Comparison of ENCODE assay signal across 10 cellular contexts in the genomic region with DNA sequence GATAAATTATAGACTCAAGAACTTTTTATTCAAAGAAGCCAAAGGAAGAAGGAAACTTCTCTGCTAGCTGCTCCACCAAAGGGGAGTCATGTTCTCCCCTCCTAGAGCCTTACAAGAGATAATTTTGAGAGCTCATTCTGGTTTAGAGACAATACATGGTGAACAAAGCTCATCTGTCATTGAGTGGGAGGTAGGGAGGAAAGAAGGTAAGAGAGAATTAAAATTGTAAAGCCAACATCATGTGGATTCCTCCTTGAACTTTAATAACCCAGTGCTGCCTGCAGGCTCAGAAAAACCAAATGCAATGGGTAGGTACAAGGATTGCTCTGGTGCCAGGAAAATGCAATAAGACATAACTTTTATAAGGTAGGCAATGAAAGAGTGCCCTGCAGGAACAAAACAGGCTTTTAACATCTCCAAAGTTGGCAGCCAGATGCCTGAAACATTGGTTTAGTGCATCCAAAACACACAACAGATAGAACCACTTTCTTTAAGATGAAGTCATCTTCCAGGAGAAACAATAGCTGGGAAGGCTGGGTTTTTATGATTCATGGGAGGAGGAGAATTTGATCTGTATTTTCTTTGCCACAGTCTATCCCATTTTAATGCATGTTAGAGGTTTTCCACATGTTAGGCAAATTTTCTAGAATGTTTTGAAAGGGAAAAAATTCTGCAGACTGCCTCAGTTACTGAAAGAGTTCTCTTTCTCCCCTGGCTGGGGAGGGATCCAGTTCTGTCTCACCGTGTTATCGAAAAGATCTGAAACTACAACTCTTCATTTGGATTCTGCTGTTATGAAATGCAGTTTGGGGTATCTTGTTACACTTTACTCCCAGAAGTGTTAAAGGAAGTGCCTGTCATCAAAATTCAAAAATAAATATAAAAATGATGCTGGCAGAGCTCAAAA. TPM values are rescaled to one million over a fixed set of nuclear protein-coding genes. Genes with fewer than 3 reads are reported as not detected.
DNase-seq lines count a peak whose midpoint lies in the region; ATAC-seq, FAIRE-seq and TF ChIP-seq lines count a peak whose summit lies in the region.
"Had no signal": no experiment of that assay in that cellular context is flagged by ENCODE, and none has a peak within 500 bp of the region (broad histone marks: within the 10 kb centered on the region; RNA-seq: fewer than 3 reads in every experiment).

No MANE protein-coding gene starts in this region.

- H3K36me3 ChIP-seq in CD4-positive, alpha-beta memory T cell (ENCODE audit: insufficient read depth, low read length), result no peaks in the 10 kb centered on the region
- H3K36me3 ChIP-seq in astrocyte (ENCODE audit: insufficient read depth, low read length) (no peaks in the 10 kb centered on the region), mesenchymal stem cell (ENCODE audit: control insufficient read depth in 1 of 2, insufficient read depth in 2 of 2, low read depth in 1 of 2, low read length in 2 of 2) (no peaks in the 10 kb centered on the region), gastroesophageal sphincter (no peaks in the 10 kb centered on the region)

- H3K27me3 ChIP-seq in CD4-positive, alpha-beta memory T cell (ENCODE audit: insufficient read depth, low read length), result no peaks in the 10 kb centered on the region
- H3K27me3 ChIP-seq in astrocyte (ENCODE audit: insufficient read depth, low read length), result no peaks in the 10 kb centered on the region
- peaks cover 0 to 29% of the 10 kb centered on the region in 2 experiments for H3K27me3 ChIP-seq in mesenchymal stem cell (ENCODE audit: control insufficient read depth in 1 of 2, insufficient read depth in 1 of 2, low read length in 2 of 2)
- no peaks in the 10 kb centered on the region for H3K27me3 ChIP-seq in gastroesophageal sphincter

- no peak overlapping the region for H3K23ac ChIP-seq in mesenchymal stem cell (ENCODE audit: low read length in 2 of 2)

- peaks cover 81% of the 10 kb centered on the region for H3K4me1 ChIP-seq in CD4-positive, alpha-beta memory T cell (ENCODE audit: insufficient read depth, low read length)
- H3K4me1 ChIP-seq in astrocyte (ENCODE audit: insufficient read depth, low read length), result peaks cover 7% of the 10 kb centered on the region
- H3K4me1 ChIP-seq in mesenchymal stem cell (ENCODE audit: control insufficient read depth, insufficient read depth, low read depth, low read length), result no peaks in the 10 kb centered on the region
- peaks cover 0 to 7% (median 4%) of the 10 kb centered on the region in 3 donors for H3K4me1 ChIP-seq in gastroesophageal sphincter

- no peak overlapping the region for H2AFZ ChIP-seq in astrocyte (ENCODE audit: low read depth, low read length)
- no peak overlapping the region for H2AFZ ChIP-seq in mesenchymal stem cell (ENCODE audit: low read depth, low read length)

- H3K4ac ChIP-seq in mesenchymal stem cell (ENCODE audit: low read depth in 1 of 2, low read length in 2 of 2), result no peak overlapping the region

- peak overlapping the region; percentile 39 to 88 (median 73) for H3K4me3 Mint-ChIP-seq in CD4-positive, alpha-beta memory T cell
- H3K4me3 Mint-ChIP-seq in astrocyte (ENCODE audit: unreplicated experiment), result no peak overlapping the region

- no peaks in the 10 kb centered on the region for H3K79me1 ChIP-seq in mesenchymal stem cell (replicated peaks; ENCODE audit: low read length, poor library complexity, severe bottlenecking)

- TF ChIP-seq CTCF in LNCaP clone FGC (IDR thresholded peaks at IDR 0.05; ENCODE audit: control insufficient read depth, extremely low read depth, insufficient read depth), result no peak
- TF ChIP-seq CTCF in astrocyte (IDR thresholded peaks at IDR 0.05; ENCODE audit: insufficient read depth, low read depth, low read length), result no peak
- no peak for TF ChIP-seq CTCF in gastroesophageal sphincter (IDR thresholded peaks at IDR 0.05)

- H4K91ac ChIP-seq in mesenchymal stem cell (ENCODE audit: low read length), result no peak overlapping the region

- no peak for ATAC-seq in gastroesophageal sphincter

- no peaks in the 10 kb centered on the region for H3K27me3 Mint-ChIP-seq in CD4-positive, alpha-beta memory T cell
- peaks cover 3% of the 10 kb centered on the region for H3K27me3 Mint-ChIP-seq in astrocyte (ENCODE audit: low read depth, unreplicated experiment)

- no peaks in the 10 kb centered on the region for H3K9me3 Mint-ChIP-seq in CD4-positive, alpha-beta memory T cell
- no peaks in the 10 kb centered on the region for H3K9me3 Mint-ChIP-seq in astrocyte (ENCODE audit: unreplicated experiment)

- intact Hi-C loops in CD4-positive, alpha-beta memory T cell (cut with micrococcal nuclease), result loop anchor here (1.0 kb wide), 2 partner anchors 9 to 11 kb away; no protein-coding TSS in a partner anchor

- H4K8ac ChIP-seq in mesenchymal stem cell (ENCODE audit: low read length), result no peak overlapping the region

- no peaks in the 10 kb centered on the region for H3K36me3 Mint-ChIP-seq in CD4-positive, alpha-beta memory T cell
- H3K36me3 Mint-ChIP-seq in astrocyte (ENCODE audit: low read depth, unreplicated experiment), result no peaks in the 10 kb centered on the region

- WGBS in mesenchymal stem cell, result no CpG with 5 or more reads among the region's 2 CpGs
- 68 to 83% methylated on average over 1 to 2 of the region's 2 CpGs for WGBS in gastroesophageal sphincter (ENCODE audit: low coverage in 1 of 2), 2 donors

- H3K4me3 ChIP-seq in CD4-positive, alpha-beta memory T cell (ENCODE audit: low read length in 2 of 2), result peak overlapping the region in 1 of 2 donors; percentile 27
- H3K4me3 ChIP-seq in LNCaP clone FGC (ENCODE audit: low read depth, low read length), result no peak overlapping the region
- no peak overlapping the region for H3K4me3 ChIP-seq in astrocyte (ENCODE audit: insufficient read depth, low read depth, low read length)
- no peak overlapping the region for H3K4me3 ChIP-seq in mesenchymal stem cell (ENCODE audit: insufficient read depth in 1 of 2, low read depth in 1 of 2, low read length in 2 of 2)
- no peak overlapping the region for H3K4me3 ChIP-seq in gastroesophageal sphincter

- H3K14ac ChIP-seq in mesenchymal stem cell (ENCODE audit: low read length in 2 of 2), result no peak overlapping the region

- H3K79me2 ChIP-seq in astrocyte (ENCODE audit: insufficient read depth, low read length), result no peaks in the 10 kb centered on the region

- H2BK120ac ChIP-seq in mesenchymal stem cell (ENCODE audit: low read depth, low read length), result no peak overlapping the region

- H3K27ac ChIP-seq in CD4-positive, alpha-beta memory T cell (ENCODE audit: low read depth, low read length), result peak overlapping the region; percentile 28
- H3K27ac ChIP-seq in astrocyte (ENCODE audit: low read depth, low read length), result no peak overlapping the region
- H3K27ac ChIP-seq in mesenchymal stem cell (ENCODE audit: low read length, poor library complexity, severe bottlenecking), result no peak overlapping the region
- H3K27ac ChIP-seq in gastroesophageal sphincter, result no peak overlapping the region

- no peak for TF ChIP-seq POLR2A in gastroesophageal sphincter (IDR thresholded peaks at IDR 0.05)

- no peak for DNase-seq in CD4-positive, alpha-beta memory T cell
- DNase-seq in LNCaP clone FGC (ENCODE audit: low read depth) (peak; percentile 96), astrocyte (ENCODE audit: low read depth) (peak; percentile 50), mesenchymal stem cell (no peak), MV-4-11 (lab: John Stamatoyannopoulos, UW) (no peak), SIG-M5 (lab: John Stamatoyannopoulos, UW) (no peak), KG1 (lab: John Stamatoyannopoulos, UW) (no peak)
- DNase-seq: trophoblast cell had no signal

- no peak overlapping the region for H2BK15ac ChIP-seq in mesenchymal stem cell (ENCODE audit: low read depth, poor library complexity, severe bottlenecking)

- POLR2A ChIA-PET in CD4-positive, alpha-beta memory T cell (lab: Charles Lee; ENCODE audit: partially characterized antibody), result interaction anchor here (0.8 to 5.2 kb wide), 21 partner anchors 8 to 743 kb away, joined by 3 to 77 read pairs (median 4); partner anchors contain the start of genes ARHGEF3 and PDE12

- H4K20me1 ChIP-seq in astrocyte (ENCODE audit: insufficient read depth, low read length), result no peaks in the 10 kb centered on the region

- no peak for FAIRE-seq in astrocyte (lab: Jason Lieb, UNC)
- FAIRE-seq: endometrium had no signal

- no peak overlapping the region for H2BK12ac ChIP-seq in mesenchymal stem cell (ENCODE audit: low read length in 2 of 2)

- H3K9me3 ChIP-seq in CD4-positive, alpha-beta memory T cell (ENCODE audit: control insufficient read depth in 1 of 2, low read length in 2 of 2), result no peaks in the 10 kb centered on the region
- H3K9me3 ChIP-seq in astrocyte (ENCODE audit: insufficient read depth, low read depth, low read length) (no peaks in the 10 kb centered on the region), mesenchymal stem cell (ENCODE audit: control insufficient read depth, low read length) (no peaks in the 10 kb centered on the region), gastroesophageal sphincter (no peaks in the 10 kb centered on the region)

- no peak overlapping the region for H2BK5ac ChIP-seq in mesenchymal stem cell (ENCODE audit: low read depth, low read length, poor library complexity, severe bottlenecking)

- H3K9ac ChIP-seq in astrocyte (ENCODE audit: low read length), result no peak overlapping the region
- peak overlapping the region; percentile 62 for H3K9ac ChIP-seq in mesenchymal stem cell (ENCODE audit: low read length)

- H3K18ac ChIP-seq in mesenchymal stem cell (ENCODE audit: low read depth in 1 of 2, low read length in 2 of 2), result no peak overlapping the region

- no peak overlapping the region for H2AK5ac ChIP-seq in mesenchymal stem cell (ENCODE audit: low read length, severe bottlenecking)

- H3K4me2 ChIP-seq in astrocyte (ENCODE audit: low read length) (peak overlapping the region; percentile 34), mesenchymal stem cell (ENCODE audit: low read length, poor library complexity, severe bottlenecking) (no peak overlapping the region)

- no peak for TF ChIP-seq EP300 in gastroesophageal sphincter (IDR thresholded peaks at IDR 0.05)

- peak overlapping the region; percentile 81 to 96 (median 88) for H3K27ac Mint-ChIP-seq in CD4-positive, alpha-beta memory T cell
- H3K27ac Mint-ChIP-seq in astrocyte (ENCODE audit: unreplicated experiment), result no peak overlapping the region

- H3K4me1 Mint-ChIP-seq in CD4-positive, alpha-beta memory T cell, result peaks cover 67 to 85% (median 76%) of the 10 kb centered on the region in 4 donors
- H3K4me1 Mint-ChIP-seq in astrocyte (ENCODE audit: low read depth, unreplicated experiment), result peaks cover 11% of the 10 kb centered on the region

- CTCF ChIA-PET in CD4-positive, alpha-beta memory T cell (lab: Charles Lee; ENCODE audit: partially characterized antibody), result interaction anchor here (0.6 to 9.3 kb wide), 17 partner anchors 11 to 183 kb away, joined by 3 to 77 read pairs (median 4); partner anchors contain the start of gene ARHGEF3

RNA-seq across cellular contexts. Expression of gene ARHGEF3, which starts 11.3 kb away (rescaled TPM):
- 100 to 1,000 TPM; 120 TPM for total RNA-seq in CD4-positive, alpha-beta memory T cell
- 100 to 1,000 TPM; 131 to 160 TPM for polyA plus RNA-seq in CD4-positive, alpha-beta memory T cell
- total RNA-seq in astrocyte (13.7 and 14.9 TPM in 2 replicates), gastroesophageal sphincter (10 to 100 TPM; 10.1 to 21.6 (median 10.5) TPM)
- 15.6 TPM for polyA plus RNA-seq in mesenchymal stem cell (2013, experiment 1 of 2)
- 14.8 TPM for polyA plus RNA-seq in mesenchymal stem cell (2013, experiment 2 of 2)

Comparison
In these comparisons a context has a peak if more than half of its experiments do, and no peak if none do; other contexts are left out.
1. DNase-seq: peak in LNCaP clone FGC (single experiment) and astrocyte (single experiment); none in CD4-positive, alpha-beta memory T cell (0 of 5), mesenchymal stem cell (single experiment), MV-4-11 (single experiment), SIG-M5 (single experiment) and KG1 (single experiment).